ENCODE assay signal across 8 cellular contexts in genomic region chr17:31094600-31095238, GRCh38. TPM values are rescaled to one million over a fixed set of nuclear protein-coding genes. Genes with fewer than 3 reads are reported as not detected.
A peak's percentile ranks its signal among the peaks of the same experiment; 100 is the strongest.
DNase-seq lines count a peak whose midpoint lies in the region; ATAC-seq lines count a peak whose summit lies in the region.

Gene NF1, plus strand, starts transcription at chr17:31094977. Its CDS starts 333 bp downstream, at chr17:31095310.

- peak within 1 kb of the TSS; percentile 68 to 76 for H3K4me3 ChIP-seq in CD4-positive, alpha-beta memory T cell (ENCODE audit: low read length in 2 of 2)

- no peaks in the 10 kb centered on the region for H3K36me3 ChIP-seq in CD4-positive, alpha-beta memory T cell (ENCODE audit: insufficient read depth, low read length)

- peak; percentile 79 for ATAC-seq in GM19455 (IDR thresholded peaks at IDR 0.05; ENCODE audit: unreplicated experiment)

- intact Hi-C loops in CD4-positive, alpha-beta memory T cell (cut with micrococcal nuclease), result no loop called here

- POLR2A ChIA-PET in CD4-positive, alpha-beta memory T cell (lab: Charles Lee; ENCODE audit: partially characterized antibody), result interaction anchor here (0.6 to 1.2 kb wide), 4 partner anchors 86 to 971 kb away, joined by 3 read pairs; no protein-coding TSS in a partner anchor

- H3K4me3 Mint-ChIP-seq in CD4-positive, alpha-beta memory T cell, result peak within 1 kb of the TSS; percentile 90 to 95 (median 94)

- H3K9me3 Mint-ChIP-seq in CD4-positive, alpha-beta memory T cell, result no peaks in the 10 kb centered on the region

- no peaks in the 10 kb centered on the region for H3K27me3 Mint-ChIP-seq in CD4-positive, alpha-beta memory T cell

- H3K36me3 Mint-ChIP-seq in CD4-positive, alpha-beta memory T cell, result peaks cover 0 to 3% of the 10 kb centered on the region in 2 donors

- CTCF ChIA-PET in CD4-positive, alpha-beta memory T cell (lab: Charles Lee; ENCODE audit: partially characterized antibody), result interaction anchor here (1.4 kb wide), 1 partner anchor 122 kb away, joined by 3 read pairs; no protein-coding TSS in a partner anchor

- H3K27ac ChIP-seq in CD4-positive, alpha-beta memory T cell (ENCODE audit: low read depth, low read length), result peak within 1 kb of the TSS; percentile 65

- peak within 1 kb of the TSS; percentile 81 to 97 (median 93) for H3K27ac Mint-ChIP-seq in CD4-positive, alpha-beta memory T cell

- DNase-seq in CD4-positive, alpha-beta memory T cell, result peak; percentile 81 to 88 (median 83)
- peak; percentile 100 for DNase-seq in HT-29 (ENCODE audit: low spot score)
- DNase-seq in NK-92 treated with Interleukin-12 subunit alpha and Interleukin-12 subunit beta, amount 100 ng/mL, for 24 hours (lab: John Stamatoyannopoulos, UW), result peak; percentile 89
- peak; percentile 92 for DNase-seq in activated CD8-positive, alpha-beta memory T cell treated with anti-CD3 and anti-CD28 coated beads for 24 hours
- peak; percentile 76 for DNase-seq in effector CD4-positive, alpha-beta T cell
- DNase-seq in lung microvascular endothelial cell (ENCODE audit: low read depth in 2 of 2), result peak; percentile 95
- DNase-seq in stimulated activated CD4-positive, alpha-beta T cell treated with anti-CD3 and anti-CD28 coated beads, TNF-alpha, amount 100 ng/mL, for 4 hours (ENCODE audit: low read depth in 3 of 3), result peak; percentile 74 to 81 (median 79)

- H3K27me3 ChIP-seq in CD4-positive, alpha-beta memory T cell (ENCODE audit: insufficient read depth, low read length), result no peaks in the 10 kb centered on the region

- peaks cover 10 to 20% (median 12%) of the 10 kb centered on the region in 4 donors for H3K4me1 Mint-ChIP-seq in CD4-positive, alpha-beta memory T cell

- peaks cover 13% of the 10 kb centered on the region for H3K4me1 ChIP-seq in CD4-positive, alpha-beta memory T cell (ENCODE audit: insufficient read depth, low read length)

- no peaks in the 10 kb centered on the region for H3K9me3 ChIP-seq in CD4-positive, alpha-beta memory T cell (ENCODE audit: control insufficient read depth in 1 of 2, low read length in 2 of 2)

RNA-seq across cellular contexts. Expression of gene NF1, which starts in this region (rescaled TPM):
- total RNA-seq in CD4-positive, alpha-beta memory T cell, result 10 to 100 TPM; 49.8 to 52.4 TPM
- 1 to 10 TPM; 5.5 to 5.9 TPM for polyA plus RNA-seq in CD4-positive, alpha-beta memory T cell
- total RNA-seq in HT-29 (2014; rRNA removed; shearing (Covaris generic)), result 26.8 and 41.0 TPM in 2 replicates
- 20.3 and 24.2 TPM in 2 replicates for total RNA-seq in lung microvascular endothelial cell

Comparison
In these comparisons a context has a peak if more than half of its experiments do, and no peak if none do; other contexts are left out.
1. Peak in every context shown above with its lines: DNase-seq, ATAC-seq, H3K4me3 ChIP-seq and H3K27ac ChIP-seq.